Comparison of ENCODE assay signal across 8 cellular contexts in the genomic region with DNA sequence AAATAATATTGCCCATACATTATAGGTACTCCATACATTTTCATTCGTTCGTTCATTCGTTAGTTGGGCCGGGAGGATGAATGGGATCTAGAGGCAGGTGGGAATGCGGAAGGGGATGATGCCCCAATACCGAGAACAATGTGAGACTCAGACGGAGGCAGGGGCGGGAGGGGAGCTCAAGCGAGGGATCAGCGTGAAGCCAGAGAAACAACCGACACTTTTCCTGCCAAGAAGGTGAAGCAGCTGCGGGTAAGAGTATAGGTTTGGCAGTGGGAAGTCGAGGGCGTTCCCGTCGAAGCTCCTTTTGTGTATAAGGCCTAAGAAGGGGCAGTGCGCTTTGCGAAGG. TPM values are rescaled to one million over a fixed set of nuclear protein-coding genes. Genes with fewer than 3 reads are reported as not detected.
DNase-seq lines count a peak whose midpoint lies in the region; FAIRE-seq and TF ChIP-seq lines count a peak whose summit lies in the region.

No MANE protein-coding gene starts in this region.

- H3K27ac ChIP-seq in CD8-positive, alpha-beta memory T cell (ENCODE audit: low read depth, low read length): peak overlapping the region; percentile 25
- H3K27ac ChIP-seq in endodermal cell (ENCODE audit: low read depth, low read length) (peak overlapping the region; percentile 18), neutrophil (peak overlapping the region; percentile 85)

- CTCF ChIA-PET in CD8-positive, alpha-beta memory T cell (lab: Charles Lee): interaction anchor here (0.6 to 8.1 kb wide), 9 partner anchors 9 to 354 kb away, joined by 3 to 109 read pairs (median 6); partner anchors contain the start of gene P2RY6

- TF ChIP-seq CTCF in endodermal cell (conservative IDR thresholded peaks at IDR 0.05): no peak
- TF ChIP-seq CTCF in neutrophil (IDR thresholded peaks at IDR 0.05): no peak
- TF ChIP-seq CTCF in D721Med (IDR thresholded peaks at IDR 0.05; ENCODE audit: insufficient read depth, missing control alignments): no peak

- H3K36me3 Mint-ChIP-seq in CD8-positive, alpha-beta memory T cell: peaks cover 0 to 3% (median 0%) of the 10 kb centered on the region in 3 donors
- H3K36me3 Mint-ChIP-seq in endodermal cell (ENCODE audit: low read depth): peaks cover 5% of the 10 kb centered on the region

- peaks cover 7% of the 10 kb centered on the region for H3K4me1 ChIP-seq in CD8-positive, alpha-beta memory T cell (ENCODE audit: insufficient read depth, low read length)
- H3K4me1 ChIP-seq in NT2/D1 (ENCODE audit: insufficient read depth, insufficient read length): peaks cover 18% of the 10 kb centered on the region
- peaks cover 12% of the 10 kb centered on the region for H3K4me1 ChIP-seq in endodermal cell (ENCODE audit: control insufficient read depth, insufficient read depth, low read length)
- H3K4me1 ChIP-seq in neutrophil (ENCODE audit: control insufficient read depth in 1 of 2, insufficient read depth in 1 of 2, low read depth in 1 of 2, low read length in 1 of 2): peaks cover 41 to 55% of the 10 kb centered on the region in 2 experiments

- DNase-seq in CD8-positive, alpha-beta memory T cell: no peak
- DNase-seq in NT2/D1 (ENCODE audit: low read depth, low spot score): no peak
- DNase-seq in endodermal cell: no peak
- no peak for DNase-seq in kidney glomerular epithelial cell (lab: John Stamatoyannopoulos, UW)
- no peak for DNase-seq in D721Med (ENCODE audit: insufficient read length, low spot score)
- DNase-seq in mucosa of gallbladder (ENCODE audit: low spot score): no peak
- DNase-seq in NCI-H82 (lab: John Stamatoyannopoulos, UW): no peak

- H3K9me3 Mint-ChIP-seq in CD8-positive, alpha-beta memory T cell: no peaks in the 10 kb centered on the region
- no peaks in the 10 kb centered on the region for H3K9me3 Mint-ChIP-seq in endodermal cell

- H3K27ac Mint-ChIP-seq in CD8-positive, alpha-beta memory T cell: peak overlapping the region in 5 of 8 donors; percentile 4 to 95 (median 29)
- H3K27ac Mint-ChIP-seq in endodermal cell: peak overlapping the region; percentile 95

- H3K27me3 Mint-ChIP-seq in CD8-positive, alpha-beta memory T cell: peaks cover 17 to 37% of the 10 kb centered on the region in 2 donors
- H3K27me3 Mint-ChIP-seq in endodermal cell (ENCODE audit: insufficient read depth): peaks cover 16% of the 10 kb centered on the region

- H3K36me3 ChIP-seq in CD8-positive, alpha-beta memory T cell (ENCODE audit: insufficient read depth, low read length): no peaks in the 10 kb centered on the region
- peaks cover 21% of the 10 kb centered on the region for H3K36me3 ChIP-seq in NT2/D1 (ENCODE audit: insufficient read depth, insufficient read length, low read length)
- peaks cover 6% of the 10 kb centered on the region for H3K36me3 ChIP-seq in endodermal cell (ENCODE audit: control insufficient read depth, insufficient read depth, low read length)
- no peaks in the 10 kb centered on the region for H3K36me3 ChIP-seq in neutrophil

- peaks cover 6% of the 10 kb centered on the region for H3K27me3 ChIP-seq in CD8-positive, alpha-beta memory T cell (ENCODE audit: insufficient read depth, low read length, poor library complexity, severe bottlenecking)
- H3K27me3 ChIP-seq in NT2/D1 (ENCODE audit: insufficient read depth, insufficient read length) (peaks cover 16% of the 10 kb centered on the region), endodermal cell (ENCODE audit: control insufficient read depth, insufficient read depth, low read length, poor library complexity, severe bottlenecking) (no peaks in the 10 kb centered on the region), neutrophil (peaks cover 7% of the 10 kb centered on the region)

- POLR2A ChIA-PET in CD8-positive, alpha-beta memory T cell (lab: Charles Lee): interaction anchor here (1.7 kb wide), 1 partner anchor 29 kb away, joined by 7 read pairs; no protein-coding TSS in a partner anchor

- 7 to 17% methylated on average over 8 to 18 of the region's 18 CpGs for WGBS in endodermal cell (ENCODE audit: insufficient coverage in 1 of 2, insufficient read length in 1 of 2), 2 experiments

- peaks cover 9 to 10% (median 10%) of the 10 kb centered on the region in 3 donors for H3K4me1 Mint-ChIP-seq in CD8-positive, alpha-beta memory T cell
- H3K4me1 Mint-ChIP-seq in endodermal cell: peaks cover 12% of the 10 kb centered on the region

- peak overlapping the region; percentile 86 to 96 (median 89) for H3K4me3 Mint-ChIP-seq in CD8-positive, alpha-beta memory T cell
- H3K4me3 Mint-ChIP-seq in endodermal cell: peak overlapping the region; percentile 66

- H3K9ac ChIP-seq in NT2/D1 (ENCODE audit: insufficient read length, low read depth) (no peak overlapping the region), endodermal cell (ENCODE audit: extremely low read depth, low read length, poor library complexity, severe bottlenecking) (peak overlapping the region; percentile 56)

- H3K9me3 ChIP-seq in CD8-positive, alpha-beta memory T cell (ENCODE audit: low read length): no peaks in the 10 kb centered on the region
- H3K9me3 ChIP-seq in NT2/D1 (ENCODE audit: insufficient read depth, low read length) (no peaks in the 10 kb centered on the region), endodermal cell (ENCODE audit: control insufficient read depth, low read length) (no peaks in the 10 kb centered on the region), neutrophil (no peaks in the 10 kb centered on the region)

- FAIRE-seq in D721Med (lab: Jason Lieb, UNC): no peak

- H3K4me3 ChIP-seq in CD8-positive, alpha-beta memory T cell (ENCODE audit: low read length): peak overlapping the region; percentile 57
- H3K4me3 ChIP-seq in NT2/D1 (ENCODE audit: insufficient read length, low read depth): peak overlapping the region; percentile 23
- peak overlapping the region; percentile 73 for H3K4me3 ChIP-seq in endodermal cell (ENCODE audit: low read length)
- H3K4me3 ChIP-seq in neutrophil (ENCODE audit: low read depth in 1 of 2, low read length in 1 of 2): peak overlapping the region; percentile 89 to 91

RNA-seq across cellular contexts. Expression of gene ARHGEF17, which starts 1.1 kb away (rescaled TPM):
- not detected for total RNA-seq in CD8-positive, alpha-beta memory T cell
- not detected for polyA plus RNA-seq in CD8-positive, alpha-beta memory T cell
- total RNA-seq in endodermal cell (10 to 100 TPM; 31.0 to 39.0 TPM), mucosa of gallbladder (69.2 TPM)
- polyA plus RNA-seq in endodermal cell (2013, experiment 1 of 2): 52.4 TPM
- polyA plus RNA-seq in endodermal cell (2013, experiment 2 of 2): 45.3 TPM

RNA-seq across cellular contexts. Expression of gene P2RY6, which starts 34.8 kb away (rescaled TPM):
- total RNA-seq in CD8-positive, alpha-beta memory T cell: under 1 TPM; 0.20 to 0.24 TPM
- not detected for polyA plus RNA-seq in CD8-positive, alpha-beta memory T cell
- total RNA-seq in endodermal cell (under 1 TPM; 0.31 to 0.37 TPM), mucosa of gallbladder (2.9 TPM)
- 0.11 TPM for polyA plus RNA-seq in endodermal cell (2013, experiment 1 of 2)
- not detected for polyA plus RNA-seq in endodermal cell (2013, experiment 2 of 2)

Comparison
In these comparisons a context has a peak if more than half of its experiments do, and no peak if none do; other contexts are left out.
1. H3K27ac ChIP-seq: peak in every context shown above with its lines; median percentile 85 in neutrophil; 25 in CD8-positive, alpha-beta memory T cell; 18 in endodermal cell.
2. H3K4me3 ChIP-seq: peak in every context shown above with its lines; median percentile 90 in neutrophil; 73 in endodermal cell; 57 in CD8-positive, alpha-beta memory T cell; 23 in NT2/D1.
3. RNA of gene ARHGEF17, which starts 1.1 kb away (total RNA-seq): 69.2 TPM in mucosa of gallbladder (single experiment) and 31.0 to 39.0 TPM in endodermal cell; not detected in CD8-positive, alpha-beta memory T cell; every median in the first group is over 10 times any median in the second.